In genomic region chr5:177311723-177312648, GRCh38 we compare ENCODE assay signal across 8 cellular contexts. TPM values are rescaled to one million over a fixed set of nuclear protein-coding genes. Genes with fewer than 3 reads are reported as not detected.
DNase-seq lines count a peak whose midpoint lies in the region; ATAC-seq and TF ChIP-seq lines count a peak whose summit lies in the region.

TSS of gene MXD3 (minus strand) at chr5:177311898. CDS start at chr5:177311830, 68 bp downstream.

- peak within 1 kb of the TSS; percentile 78 for H3K4me3 ChIP-seq in BE2C (ENCODE audit: low read depth, low read length)

- DNase-seq in BE2C (peak; percentile 100), GM19238 (ENCODE audit: insufficient read length, low spot score) (peak; percentile 94), NCI-H460 (ENCODE audit: extremely low read depth, low read depth) (peak; percentile 96), kidney glomerular epithelial cell (lab: John Stamatoyannopoulos, UW) (peak; percentile 95)
- peak; percentile 85 to 88 for DNase-seq in central memory CD8-positive, alpha-beta T cell (ENCODE audit: low spot score in 2 of 2)
- peak; percentile 98 to 99 for DNase-seq in stimulated activated CD4-positive, alpha-beta T cell treated with anti-CD3 and anti-CD28 coated beads, Interleukin-15, amount 100 ng/mL, for 48 hours (ENCODE audit: low read depth in 2 of 2)

- TF ChIP-seq CTCF in BE2C (IDR thresholded peaks at IDR 0.05; ENCODE audit: low read depth, low read length), result no peak

- H3K36me3 Mint-ChIP-seq in central memory CD8-positive, alpha-beta T cell (ENCODE audit: insufficient read depth), result no peaks in the 10 kb centered on the region

- peaks cover 11% of the 10 kb centered on the region for H3K36me3 ChIP-seq in BE2C

- peak; percentile 80 for ATAC-seq in HG03432 (IDR thresholded peaks at IDR 0.05; ENCODE audit: unreplicated experiment)
- ATAC-seq in activated CD4-positive, CD25-positive, alpha-beta regulatory T cell treated with anti-CD3 and anti-CD28 coated beads, Interleukin-2, amount 50 U/mL, for 24 hours, result peak; percentile 92 to 93
- ATAC-seq in central memory CD8-positive, alpha-beta T cell (replicated peaks; ENCODE audit: extremely low read depth, poor library complexity, severe bottlenecking), result peak; percentile 92

- no peaks in the 10 kb centered on the region for H3K9me3 Mint-ChIP-seq in central memory CD8-positive, alpha-beta T cell

- H3K27me3 ChIP-seq in BE2C, result no peaks in the 10 kb centered on the region

- H3K27ac Mint-ChIP-seq in central memory CD8-positive, alpha-beta T cell (ENCODE audit: low read depth), result peak within 1 kb of the TSS; percentile 76

- peaks cover 34% of the 10 kb centered on the region for H3K4me1 Mint-ChIP-seq in central memory CD8-positive, alpha-beta T cell

- no peaks in the 10 kb centered on the region for H3K9me3 ChIP-seq in BE2C

- H3K4me3 Mint-ChIP-seq in central memory CD8-positive, alpha-beta T cell, result peak within 1 kb of the TSS; percentile 82

- H3K4me1 ChIP-seq in BE2C, result peaks cover 6% of the 10 kb centered on the region; the same call in 1 of the 2 replicates

- no peaks in the 10 kb centered on the region for H3K27me3 Mint-ChIP-seq in central memory CD8-positive, alpha-beta T cell

RNA-seq across cellular contexts. Expression of gene MXD3, which starts in this region (rescaled TPM):
- polyA plus RNA-seq in BE2C (2012; ENCODE audit: insufficient read depth, insufficient read length, low read depth), result 10.6 TPM
- 15.3 and 15.8 TPM in 2 replicates for total RNA-seq in NCI-H460 (2014; rRNA removed; shearing (Covaris generic))
- polyA plus RNA-seq in NCI-H460 (2014; cell fraction: nucleus; rRNA removed), result 194 and 285 TPM in 2 replicates

Comparison
In these comparisons a context has a peak if more than half of its experiments do, and no peak if none do; other contexts are left out.
1. Peak in every context shown above with its lines: DNase-seq, ATAC-seq and H3K4me3 ChIP-seq.